ENCODE assay signal across 8 cellular contexts in genomic region chr18:76821356-76821874, GRCh38. TPM values are rescaled to one million over a fixed set of nuclear protein-coding genes. Genes with fewer than 3 reads are reported as not detected.
DNase-seq lines count a peak whose midpoint lies in the region; ATAC-seq and TF ChIP-seq lines count a peak whose summit lies in the region.

No MANE protein-coding gene starts in this region.

- TF ChIP-seq CTCF in BJ (IDR thresholded peaks at IDR 0.05; ENCODE audit: insufficient read depth, low read depth, low read length) (no peak), VCaP (conservative IDR thresholded peaks at IDR 0.05) (no peak), fibroblast of the aortic adventitia (IDR thresholded peaks at IDR 0.05; ENCODE audit: insufficient read depth, low read length) (no peak)

- CTCF ChIA-PET in BJ (lab: Yijun Ruan, JAX), result interaction anchor here (1.0 to 5.3 kb wide), 3 partner anchors 13 to 101 kb away, joined by 3 to 41 read pairs (median 3); no protein-coding TSS in a partner anchor

- H3K36me3 ChIP-seq in BJ (ENCODE audit: control insufficient read depth, insufficient read depth, low read length), result peaks cover 2% of the 10 kb centered on the region; the same call in 1 of the 2 replicates

- DNase-seq in BJ (ENCODE audit: low read depth) (no peak), fibroblast of the aortic adventitia (ENCODE audit: low read depth) (no peak), skeletal muscle cell (ENCODE audit: low read depth) (no peak), CD1c-positive myeloid dendritic cell (ENCODE audit: extremely low spot score) (no peak), G401 (ENCODE audit: low spot score) (no peak), NCI-H2196 treated with DMSO at 0.1 percent for 48 hours (lab: John Stamatoyannopoulos, UW; ENCODE audit: unreplicated experiment) (no peak)

- peak overlapping the region; percentile 81 for H3K4me3 ChIP-seq in BJ (ENCODE audit: low read depth, low read length)
- peak overlapping the region; percentile 95 for H3K4me3 ChIP-seq in fibroblast of the aortic adventitia (ENCODE audit: low read depth, low read length)
- peak overlapping the region; percentile 88 for H3K4me3 ChIP-seq in skeletal muscle cell (ENCODE audit: low read depth, low read length)

- no peaks in the 10 kb centered on the region for H3K27me3 ChIP-seq in BJ (ENCODE audit: control insufficient read depth, insufficient read depth, low read length)

- POLR2A ChIA-PET in BJ (lab: Charles Lee), result no interaction called here

- in situ Hi-C loops in G401 (cut with HindIII; ENCODE audit: low sequenced_read_pairs), result no loop called here

- peak overlapping the region; percentile 92 for H3K27ac ChIP-seq in VCaP

- peak; percentile 19 for ATAC-seq in GM21619 (IDR thresholded peaks at IDR 0.05; ENCODE audit: unreplicated experiment)

RNA-seq across cellular contexts. Expression of gene ZNF236, which starts 0.9 kb away (rescaled TPM):
- polyA plus RNA-seq in BJ (2011; rRNA removed), result 4.5 and 5.1 TPM in 2 replicates
- polyA minus RNA-seq in BJ (2011; rRNA and poly(A)+ RNA removed), result 17.1 and 21.6 TPM in 2 replicates
- total RNA-seq in fibroblast of the aortic adventitia (ENCODE audit: low replicate concordance), result 13.6 and 21.2 TPM in 2 replicates
- 2.5 and 4.8 TPM in 2 replicates for total RNA-seq in G401 (2014; rRNA removed; shearing (Covaris generic))
